Comparison of ENCODE assay signal across 23 cellular contexts in genomic region chr4:102657206-102657605, GRCh38.
DNase-seq lines count a peak whose midpoint lies in the region; ATAC-seq, FAIRE-seq and TF ChIP-seq lines count a peak whose summit lies in the region.
"Had no signal": no experiment of that assay in that cellular context is flagged by ENCODE, and none has a peak within 500 bp of the region (broad histone marks: within the 10 kb centered on the region; RNA-seq: fewer than 3 reads in every experiment).

No MANE protein-coding gene starts in this region.

- no peak for TF ChIP-seq CTCF in fibroblast of villous mesenchyme (IDR thresholded peaks at IDR 0.05; ENCODE audit: insufficient read depth, low read depth, low read length)
- TF ChIP-seq CTCF in mucosa of descending colon (IDR thresholded peaks at IDR 0.05), result no peak
- TF ChIP-seq CTCF in D721Med (IDR thresholded peaks at IDR 0.05; ENCODE audit: insufficient read depth, missing control alignments), result no peak

- no peaks in the 10 kb centered on the region for H3K9me3 ChIP-seq in mucosa of descending colon
- H3K9me3 ChIP-seq: A549, Caco-2 had no signal

- ATAC-seq in mucosa of descending colon (peak; percentile 56), GM18502 (IDR thresholded peaks at IDR 0.05; ENCODE audit: poor library complexity, unreplicated experiment) (no peak)
- ATAC-seq: A549; CD8-positive, alpha-beta T cell; GM12878 had no signal

- DNase-seq in NOMO-1 treated with DMSO at 0.1 percent for 48 hours (lab: John Stamatoyannopoulos, UW; ENCODE audit: unreplicated experiment) (peak; percentile 15), NOMO-1 treated with dmso at 0.1 percent for 144 hours (lab: John Stamatoyannopoulos, UW; ENCODE audit: unreplicated experiment) (no peak), fibroblast of villous mesenchyme (ENCODE audit: low read depth) (peak; percentile 42), mucosa of descending colon (no peak), D721Med (ENCODE audit: insufficient read length, low spot score) (no peak)
- DNase-seq: AML-193; Caco-2; Calu3; CD4-positive, alpha-beta T cell; CD8-positive, alpha-beta T cell; DMS 273 treated with DMSO at 0.1 percent for 48 hours; DMS153; DMS53; DMS79; DND-41; EL; GDM1 had no signal

- H3K4me3 ChIP-seq in fibroblast of villous mesenchyme (ENCODE audit: low read depth, low read length), result no peak overlapping the region
- H3K4me3 ChIP-seq in mucosa of descending colon, result no peak overlapping the region
- H3K4me3 ChIP-seq: A549; BLaER1 treated with 17β-estradiol and CSF1 and Interleukin-3, amounts not matched to agents 10 nM and 100 nM; GM12878 had no signal

- H3K4me1 ChIP-seq in mucosa of descending colon (ENCODE audit: low read depth), result no peaks in the 10 kb centered on the region
- H3K4me1 ChIP-seq: A549; BLaER1 treated with 17β-estradiol and CSF1 and Interleukin-3, amounts not matched to agents 10 nM and 100 nM; Caco-2 had no signal

- no peak for FAIRE-seq in D721Med (lab: Jason Lieb, UNC)
- FAIRE-seq: A549, GM12878, GM12892, GM19239 had no signal

- intact Hi-C loops in mucosa of descending colon (cut with DNase I, micrococcal nuclease), result no loop called here

- no peaks in the 10 kb centered on the region for H3K36me3 ChIP-seq in mucosa of descending colon (ENCODE audit: low read depth)

Comparison
In these comparisons a context has a peak if more than half of its experiments do, and no peak if none do; other contexts are left out.
1. DNase-seq: peak in NOMO-1 treated with DMSO at 0.1 percent for 48 hours (single experiment) and fibroblast of villous mesenchyme (single experiment); none in NOMO-1 treated with dmso at 0.1 percent for 144 hours (single experiment), mucosa of descending colon (0 of 3) and D721Med (single experiment).